ENCODE assay signal across 26 cellular contexts in the genomic region with DNA sequence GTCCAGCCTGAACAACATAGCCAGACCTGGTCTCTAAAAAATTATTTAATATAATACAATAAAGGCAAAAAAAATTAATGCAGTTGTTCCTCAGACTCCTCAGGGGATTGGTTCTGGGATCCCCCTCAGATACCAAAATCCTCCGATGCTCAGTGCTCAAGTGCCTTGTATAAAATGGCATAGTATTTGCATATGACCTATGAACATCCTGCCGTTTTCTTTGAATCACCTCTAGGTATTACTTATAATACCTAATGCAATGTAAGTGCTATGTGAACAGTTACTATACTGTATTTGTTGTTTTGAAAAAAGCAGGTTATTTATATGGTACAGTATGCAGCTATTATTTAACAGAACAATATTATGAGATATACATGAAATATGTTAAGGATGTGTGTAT.
"Had no signal": no experiment of that assay in that cellular context is flagged by ENCODE, and none has a peak within 500 bp of the region (broad histone marks: within the 10 kb centered on the region; RNA-seq: fewer than 3 reads in every experiment).

No MANE protein-coding gene starts in this region.

- H3K27me3 ChIP-seq: brain microvascular endothelial cell, cardiac muscle cell, Peyer's patch, SJCRH30 had no signal

- H3K27me3 Mint-ChIP-seq: activated CD4-positive, alpha-beta memory T cell treated with anti-CD3 and anti-CD28 coated beads for 36 hours; activated CD4-positive, alpha-beta T cell treated with anti-CD3 and anti-CD28 coated beads, Interleukin-2, amount 10 ng/mL, durations not matched to agents 7 days and 5 days had no signal

- H3K4me3 ChIP-seq: cardiac muscle cell, Peyer's patch, SJCRH30 had no signal

- ATAC-seq: activated naive CD4-positive, alpha-beta T cell treated with anti-CD3 and anti-CD28 coated beads, Interleukin-2, amount 50 U/mL, for 72 hours had no signal

- H3K4me1 ChIP-seq: Peyer's patch, SJCRH30 had no signal

- H3K27ac ChIP-seq: brain microvascular endothelial cell, cardiac muscle cell, Peyer's patch, RWPE1, SJCRH30 had no signal

- H3K36me3 ChIP-seq: brain microvascular endothelial cell, cardiac muscle cell, Peyer's patch had no signal

- H3K9me3 ChIP-seq: Peyer's patch, SJCRH30, SK-N-SH had no signal

- DNase-seq: activated CD4-positive, alpha-beta memory T cell treated with anti-CD3 and anti-CD28 coated beads for 36 hours; activated CD4-positive, alpha-beta T cell treated with anti-CD3 and anti-CD28 coated beads, Interleukin-2, amount 10 ng/mL, durations not matched to agents 7 days and 5 days; activated CD8-positive, alpha-beta memory T cell treated with anti-CD3 and anti-CD28 coated beads, Interleukin-2, amount 50 U/mL, for 4 hours; activated effector memory CD4-positive, alpha-beta T cell treated with Interleukin-2 at 50 U/mL for 16 hours; activated naive CD4-positive, alpha-beta T cell; brain microvascular endothelial cell; Karpas-422; MM.1S; NCI-H1105; NCI-H1436; NCI-H1694 treated with DMSO at 0.1 percent for 48 hours; NCI-H2029 treated with DMSO at 0.1 percent for 48 hours; NCI-H345; NCI-H510A; NCI-H526 treated with DMSO at 0.1 percent for 48 hours; NCI-H82; NK-92 treated with Interleukin-12 subunit alpha and Interleukin-12 subunit beta, amount 100 ng/mL, for 24 hours; OCI-M1; Peyer's patch; Right ventricle myocardium superior; SJCRH30; SK-N-SH; T-helper 1 cell had no signal

- H3K9me3 Mint-ChIP-seq: activated CD4-positive, alpha-beta T cell treated with anti-CD3 and anti-CD28 coated beads, Interleukin-2, amount 10 ng/mL, durations not matched to agents 7 days and 5 days; activated naive CD4-positive, alpha-beta T cell treated with anti-CD3 and anti-CD28 coated beads, Interleukin-2, amount 50 U/mL, for 72 hours had no signal

- H3K27ac Mint-ChIP-seq: activated CD4-positive, alpha-beta memory T cell treated with anti-CD3 and anti-CD28 coated beads for 36 hours; activated CD4-positive, alpha-beta T cell treated with anti-CD3 and anti-CD28 coated beads, Interleukin-2, amount 10 ng/mL, durations not matched to agents 7 days and 5 days; activated naive CD4-positive, alpha-beta T cell treated with anti-CD3 and anti-CD28 coated beads, Interleukin-2, amount 50 U/mL, for 72 hours had no signal

- H3K4me3 Mint-ChIP-seq: activated CD4-positive, alpha-beta memory T cell treated with anti-CD3 and anti-CD28 coated beads for 36 hours; activated CD4-positive, alpha-beta T cell treated with anti-CD3 and anti-CD28 coated beads, Interleukin-2, amount 10 ng/mL, durations not matched to agents 7 days and 5 days had no signal
